8 cellular contexts compared by ENCODE assay signal in genomic region chr12:94458882-94459772, GRCh38. TPM values are rescaled to one million over a fixed set of nuclear protein-coding genes. Genes with fewer than 3 reads are reported as not detected.
DNase-seq lines count a peak whose midpoint lies in the region; ATAC-seq and TF ChIP-seq lines count a peak whose summit lies in the region.

No MANE protein-coding gene starts in this region.

- intact Hi-C loops in Right ventricle myocardium superior (cut with DNase I) (no loop called here), psoas muscle (cut with DNase I) (no loop called here)

- peak overlapping the region; percentile 94 for H3K27ac Mint-ChIP-seq in activated T-helper 17 cell treated with anti-CD3 and anti-CD28 coated beads, Interleukin-2, amount 50 U/mL, for 72 hours

- peak overlapping the region; percentile 87 for H3K27ac ChIP-seq in psoas muscle

- no peaks in the 10 kb centered on the region for H3K9me3 ChIP-seq in psoas muscle

- no peaks in the 10 kb centered on the region for H3K9me3 Mint-ChIP-seq in activated T-helper 17 cell treated with anti-CD3 and anti-CD28 coated beads, Interleukin-2, amount 50 U/mL, for 72 hours

- no peak for TF ChIP-seq CTCF in HFF-Myc (IDR thresholded peaks at IDR 0.05; ENCODE audit: low read depth, low read length, missing control alignments)
- no peak for TF ChIP-seq CTCF in psoas muscle (IDR thresholded peaks at IDR 0.05)

- H3K4me3 ChIP-seq in HFF-Myc (replicated peaks; ENCODE audit: low read depth, low read length): peak overlapping the region; percentile 90
- peak overlapping the region; percentile 77 for H3K4me3 ChIP-seq in psoas muscle

- peaks cover 31% of the 10 kb centered on the region for H3K36me3 Mint-ChIP-seq in activated T-helper 17 cell treated with anti-CD3 and anti-CD28 coated beads, Interleukin-2, amount 50 U/mL, for 72 hours (ENCODE audit: low read depth)

- peak; percentile 49 for ATAC-seq in activated T-helper 17 cell treated with anti-CD3 and anti-CD28 coated beads, Interleukin-2, amount 50 U/mL, for 72 hours (replicated peaks)
- ATAC-seq in Right ventricle myocardium superior (ENCODE audit: poor library complexity): peak; percentile 73
- ATAC-seq in psoas muscle: peak; percentile 65 to 74 (median 72)

- peaks cover 6% of the 10 kb centered on the region for H3K27me3 Mint-ChIP-seq in activated T-helper 17 cell treated with anti-CD3 and anti-CD28 coated beads, Interleukin-2, amount 50 U/mL, for 72 hours

- peaks cover 8% of the 10 kb centered on the region for H3K4me1 ChIP-seq in psoas muscle

- 0 to 1% (median 1%) methylated on average over 28 of the region's 28 CpGs for WGBS in psoas muscle, 3 donors

- peak overlapping the region; percentile 95 for H3K4me3 Mint-ChIP-seq in activated T-helper 17 cell treated with anti-CD3 and anti-CD28 coated beads, Interleukin-2, amount 50 U/mL, for 72 hours

- peaks cover 0 to 9% of the 10 kb centered on the region in 2 donors for H3K36me3 ChIP-seq in psoas muscle (ENCODE audit: insufficient read depth in 1 of 2, low read depth in 1 of 2)

- DNase-seq in NCI-H2196 (lab: John Stamatoyannopoulos, UW; ENCODE audit: unreplicated experiment): peak; percentile 29
- no peak for DNase-seq in NCI-H2196 treated with DMSO at 0.1 percent for 48 hours (lab: John Stamatoyannopoulos, UW; ENCODE audit: unreplicated experiment)
- no peak for DNase-seq in HFF-Myc (ENCODE audit: extremely low read depth, low read depth)
- DNase-seq in MV-4-11 (lab: John Stamatoyannopoulos, UW): peak; percentile 60
- DNase-seq in Right ventricle myocardium superior: no peak
- DNase-seq in psoas muscle: no peak
- DNase-seq in stimulated activated CD4-positive, alpha-beta T cell treated with anti-CD3 and anti-CD28 coated beads, Interleukin-1b, Interleukin-23, amount 100 ng/mL, for 48 hours: no peak

- H3K27me3 ChIP-seq in psoas muscle (ENCODE audit: insufficient read depth in 3 of 3, low read length in 2 of 3): no peaks in the 10 kb centered on the region

- peaks cover 25% of the 10 kb centered on the region for H3K4me1 Mint-ChIP-seq in activated T-helper 17 cell treated with anti-CD3 and anti-CD28 coated beads, Interleukin-2, amount 50 U/mL, for 72 hours

RNA-seq across cellular contexts. Expression of gene CEP83, which starts 0.5 kb away (rescaled TPM):
- total RNA-seq in activated T-helper 17 cell treated with anti-CD3 and anti-CD28 coated beads, Interleukin-2, amount 50 U/mL, for 72 hours: 10 to 100 TPM; 22.0 to 23.9 TPM
- total RNA-seq in Right ventricle myocardium superior (8.5 TPM), psoas muscle (1 to 10 TPM; 6.5 to 8.4 (median 7.5) TPM)
- 1 to 10 TPM; 3.4 to 5.6 (median 4.2) TPM for polyA plus RNA-seq in psoas muscle

Comparison
In these comparisons a context has a peak if more than half of its experiments do, and no peak if none do; other contexts are left out.
1. DNase-seq: peak in NCI-H2196 (single experiment) and MV-4-11 (single experiment); none in NCI-H2196 treated with DMSO at 0.1 percent for 48 hours (single experiment), HFF-Myc (single experiment), Right ventricle myocardium superior (single experiment), psoas muscle (0 of 2) and stimulated activated CD4-positive, alpha-beta T cell treated with anti-CD3 and anti-CD28 coated beads, Interleukin-1b, Interleukin-23, amount 100 ng/mL, for 48 hours (single experiment).
2. Peak in every context shown above with its lines, with median percentiles within 50 percentile points of each other: ATAC-seq.